ENCODE assay signal across 34 cellular contexts in the genomic region with DNA sequence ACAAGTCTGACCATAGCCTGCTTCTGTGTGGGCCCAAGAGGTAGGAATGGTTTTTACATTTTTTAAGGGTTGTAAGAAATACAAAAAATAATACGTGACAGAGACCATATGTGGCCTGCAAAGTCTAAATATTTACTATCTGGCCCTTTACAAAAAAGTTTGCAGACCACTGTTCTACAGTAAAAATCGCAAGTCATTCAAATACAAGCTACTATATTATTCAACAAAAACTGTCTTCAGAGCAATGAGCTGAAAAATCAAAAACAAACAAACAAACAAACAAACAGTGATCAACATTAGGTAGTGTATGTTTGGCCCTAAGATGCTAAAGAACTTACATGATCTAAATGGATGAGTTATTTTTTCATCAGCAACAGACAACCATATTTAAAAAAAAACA. TPM values are rescaled to one million over a fixed set of nuclear protein-coding genes. Genes with fewer than 3 reads are reported as not detected.
"Had no signal": no experiment of that assay in that cellular context is flagged by ENCODE, and none has a peak within 500 bp of the region (broad histone marks: within the 10 kb centered on the region; RNA-seq: fewer than 3 reads in every experiment).

No MANE protein-coding gene starts in this region.

- H3K4me3 Mint-ChIP-seq: activated CD4-positive, alpha-beta memory T cell treated with anti-CD3 and anti-CD28 coated beads for 36 hours; activated CD4-positive, alpha-beta T cell treated with anti-CD3 and anti-CD28 coated beads, Interleukin-2, amount 10 ng/mL, durations not matched to agents 24 days and 14 days; activated naive CD8-positive, alpha-beta T cell treated with anti-CD3 and anti-CD28 coated beads, Interleukin-2, amount 10 ng/mL, durations not matched to agents 7 days and 5 days; activated T-cell treated with anti-CD3 and anti-CD28 coated beads, Interleukin-2, amount 50 U/mL, for 4 hours; activated T-helper 17 cell treated with anti-CD3 and anti-CD28 coated beads, Interleukin-2, amount 50 U/mL, for 72 hours; mesothelial cell of epicardium; naive B cell; neural crest cell; type B pancreatic cell had no signal

- H3K27ac Mint-ChIP-seq: activated CD4-positive, alpha-beta memory T cell treated with anti-CD3 and anti-CD28 coated beads for 36 hours; activated CD4-positive, alpha-beta T cell treated with anti-CD3 and anti-CD28 coated beads, Interleukin-2, amount 10 ng/mL, durations not matched to agents 24 days and 14 days; activated naive CD8-positive, alpha-beta T cell treated with anti-CD3 and anti-CD28 coated beads, Interleukin-2, amount 10 ng/mL, durations not matched to agents 7 days and 5 days; activated T-helper 17 cell treated with anti-CD3 and anti-CD28 coated beads, Interleukin-2, amount 50 U/mL, for 72 hours; mesothelial cell of epicardium; type B pancreatic cell had no signal

- ATAC-seq: activated T-cell treated with anti-CD3 and anti-CD28 coated beads, Interleukin-2, amount 50 U/mL, for 4 hours; activated T-helper 17 cell treated with anti-CD3 and anti-CD28 coated beads, Interleukin-2, amount 50 U/mL, for 72 hours; gastroesophageal sphincter; left colon; right cardiac atrium; stimulated activated naive CD8-positive, alpha-beta T cell treated with anti-CD3 and anti-CD28 coated beads, Interleukin-15, Interleukin-2, amounts not matched to agents 100 U/mL and 50 U/mL, for 24 hours had no signal

- H3K27me3 ChIP-seq: hepatocyte, spleen had no signal

- H3K4me1 Mint-ChIP-seq: mesothelial cell of epicardium, neural crest cell had no signal

- H3K9me3 ChIP-seq: uterus had no signal

- H3K36me3 ChIP-seq: brain microvascular endothelial cell, gastroesophageal sphincter, uterus had no signal

- H3K9me3 Mint-ChIP-seq: type B pancreatic cell had no signal

- DNase-seq: activated CD4-positive, alpha-beta memory T cell treated with anti-CD3 and anti-CD28 coated beads for 36 hours; activated CD4-positive, alpha-beta T cell treated with anti-CD3 and anti-CD28 coated beads, Interleukin-2, amount 10 ng/mL, durations not matched to agents 24 days and 14 days; activated gamma-delta T cell treated with Interleukin-2 at 50 U/mL for 16 hours; activated naive CD8-positive, alpha-beta T cell treated with anti-CD3 and anti-CD28 coated beads, Interleukin-2, amount 10 ng/mL, durations not matched to agents 7 days and 5 days; activated T-cell treated with anti-CD3 and anti-CD28 coated beads, Interleukin-2, amount 50 U/mL, for 4 hours; amniotic stem cell; brain microvascular endothelial cell; kidney; left colon; mammary epithelial cell; naive B cell; nucleus accumbens; posterior cingulate gyrus; right cardiac atrium; spleen; stimulated activated naive CD8-positive, alpha-beta T cell treated with anti-CD3 and anti-CD28 coated beads, Interleukin-15, Interleukin-2, amounts not matched to agents 100 U/mL and 50 U/mL, for 24 hours; substantia nigra; T-helper 1 cell; uterus had no signal

- H3K4me1 ChIP-seq: gastroesophageal sphincter, spleen, uterus had no signal

- H3K4me3 ChIP-seq: coronary artery, gastroesophageal sphincter, hepatocyte, spleen, uterus had no signal

- H3K27ac ChIP-seq: brain microvascular endothelial cell, coronary artery, gastroesophageal sphincter, hepatocyte, spleen, uterus had no signal

- H3K36me3 Mint-ChIP-seq: mesothelial cell of epicardium, type B pancreatic cell had no signal

- H3K27me3 Mint-ChIP-seq: activated CD4-positive, alpha-beta memory T cell treated with anti-CD3 and anti-CD28 coated beads for 36 hours; activated CD4-positive, alpha-beta T cell treated with anti-CD3 and anti-CD28 coated beads, Interleukin-2, amount 10 ng/mL, durations not matched to agents 24 days and 14 days; activated naive CD8-positive, alpha-beta T cell treated with anti-CD3 and anti-CD28 coated beads, Interleukin-2, amount 10 ng/mL, durations not matched to agents 7 days and 5 days; activated T-helper 17 cell treated with anti-CD3 and anti-CD28 coated beads, Interleukin-2, amount 50 U/mL, for 72 hours; naive B cell had no signal

RNA-seq across cellular contexts. Expression of a gene that starts 32.5 kb away (rescaled TPM):
- total RNA-seq: cerebellum, endothelial cell of umbilical vein, fibroblast of lung, neural crest cell had no signal
- polyA plus RNA-seq: endothelial cell of umbilical vein, fibroblast of lung, hepatocyte, mammary epithelial cell had no signal

RNA-seq across cellular contexts. Expression of a gene that starts 36.4 kb away (rescaled TPM):
- total RNA-seq: activated CD4-positive, alpha-beta T cell treated with anti-CD3 and anti-CD28 coated beads, Interleukin-2, amount 10 ng/mL, durations not matched to agents 24 days and 14 days; astrocyte; cardiac septum; cerebellum; endothelial cell of umbilical vein; fibroblast of lung; fibroblast of villous mesenchyme; gastroesophageal sphincter; hepatocyte; kidney; left colon; liver; mammary epithelial cell; mesothelial cell of epicardium; neural crest cell; right cardiac atrium; uterus had no signal
- polyA plus RNA-seq: endothelial cell of umbilical vein, esophagus, fibroblast of lung, hepatocyte, liver, mammary epithelial cell, right cardiac atrium had no signal
